In genomic region chr7:4830176-4830575, GRCh38 we compare ENCODE assay signal across 9 cellular contexts. TPM values are rescaled to one million over a fixed set of nuclear protein-coding genes. Genes with fewer than 3 reads are reported as not detected.
DNase-seq lines count a peak whose midpoint lies in the region; ATAC-seq and TF ChIP-seq lines count a peak whose summit lies in the region.
"Had no signal": no experiment of that assay in that cellular context is flagged by ENCODE, and none has a peak within 500 bp of the region (broad histone marks: within the 10 kb centered on the region; RNA-seq: fewer than 3 reads in every experiment).

No MANE protein-coding gene starts in this region.

- H3K4me3 ChIP-seq in thyroid gland (replicated peaks in 1 of 3) = no peak overlapping the region

- H3K36me3 ChIP-seq in thyroid gland = no peaks in the 10 kb centered on the region

- H3K9me3 ChIP-seq in thyroid gland = no peaks in the 10 kb centered on the region

- WGBS in thyroid gland, 2 donors = 52 to 64% methylated on average over 8 to 12 of the region's 14 CpGs

- no peaks in the 10 kb centered on the region for H3K27me3 ChIP-seq in thyroid gland

- H3K4me3 Mint-ChIP-seq in activated CD8-positive, alpha-beta T cell treated with anti-CD3 and anti-CD28 coated beads for 36 hours = no peak overlapping the region
- H3K4me3 Mint-ChIP-seq in naive thymus-derived CD8-positive, alpha-beta T cell = no peak overlapping the region

- ATAC-seq in Right ventricle myocardium inferior = peak; percentile 87
- ATAC-seq in activated CD8-positive, alpha-beta T cell treated with anti-CD3 and anti-CD28 coated beads for 36 hours = peak; percentile 94
- ATAC-seq in naive thymus-derived CD8-positive, alpha-beta T cell = peak; percentile 96 to 97
- no peak for ATAC-seq in GM18519 (IDR thresholded peaks at IDR 0.05; ENCODE audit: low FRiP score, unreplicated experiment)

- no peaks in the 10 kb centered on the region for H3K9me3 Mint-ChIP-seq in activated CD8-positive, alpha-beta T cell treated with anti-CD3 and anti-CD28 coated beads for 36 hours
- no peaks in the 10 kb centered on the region for H3K9me3 Mint-ChIP-seq in naive thymus-derived CD8-positive, alpha-beta T cell

- H3K27ac ChIP-seq in thyroid gland = no peak overlapping the region

- no peaks in the 10 kb centered on the region for H3K27me3 Mint-ChIP-seq in activated CD8-positive, alpha-beta T cell treated with anti-CD3 and anti-CD28 coated beads for 36 hours
- peaks cover 0 to 2% (median 0%) of the 10 kb centered on the region in 5 donors for H3K27me3 Mint-ChIP-seq in naive thymus-derived CD8-positive, alpha-beta T cell

- no peak overlapping the region for H3K27ac Mint-ChIP-seq in activated CD8-positive, alpha-beta T cell treated with anti-CD3 and anti-CD28 coated beads for 36 hours
- peak overlapping the region in 1 of 10 donors; percentile 60 for H3K27ac Mint-ChIP-seq in naive thymus-derived CD8-positive, alpha-beta T cell

- peaks cover 2% of the 10 kb centered on the region for H3K4me1 Mint-ChIP-seq in activated CD8-positive, alpha-beta T cell treated with anti-CD3 and anti-CD28 coated beads for 36 hours (ENCODE audit: low read depth)
- peaks cover 4 to 7% (median 4%) of the 10 kb centered on the region in 4 donors for H3K4me1 Mint-ChIP-seq in naive thymus-derived CD8-positive, alpha-beta T cell

- H3K4me1 ChIP-seq in thyroid gland = no peaks in the 10 kb centered on the region

- CTCF ChIA-PET in activated CD8-positive, alpha-beta T cell treated with anti-CD3 and anti-CD28 coated beads for 36 hours (lab: Charles Lee) = interaction anchor here (0.6 to 2.7 kb wide), 14 partner anchors 9 to 259 kb away, joined by 3 to 18 read pairs (median 3); partner anchors contain the start of gene RADIL

- TF ChIP-seq POLR2A in erythroblast (IDR thresholded peaks at IDR 0.05; ENCODE audit: low read length) (no peak), thyroid gland (IDR thresholded peaks at IDR 0.05) (no peak)

- intact Hi-C loops in Right ventricle myocardium inferior (cut with DNase I) (no loop called here), cardiac septum (cut with DNase I) (no loop called here), thyroid gland (cut with DNase I) (loop anchor here (5.0 kb wide), 1 partner anchor 257 kb away; no protein-coding TSS in a partner anchor)
- intact Hi-C loops in activated CD8-positive, alpha-beta T cell treated with anti-CD3 and anti-CD28 coated beads for 36 hours (cut with micrococcal nuclease) = no loop called here

- no peaks in the 10 kb centered on the region for H3K36me3 Mint-ChIP-seq in activated CD8-positive, alpha-beta T cell treated with anti-CD3 and anti-CD28 coated beads for 36 hours (ENCODE audit: low read depth)
- no peaks in the 10 kb centered on the region for H3K36me3 Mint-ChIP-seq in naive thymus-derived CD8-positive, alpha-beta T cell

- TF ChIP-seq CTCF in activated CD8-positive, alpha-beta T cell treated with anti-CD3 and anti-CD28 coated beads for 36 hours (IDR thresholded peaks at IDR 0.05) = peak; percentile 70
- peak; percentile 18 to 94 (median 79) for TF ChIP-seq CTCF in thyroid gland (IDR thresholded peaks at IDR 0.05)

- POLR2A ChIA-PET in activated CD8-positive, alpha-beta T cell treated with anti-CD3 and anti-CD28 coated beads for 36 hours (lab: Charles Lee) = no interaction called here
- POLR2A ChIA-PET in naive thymus-derived CD8-positive, alpha-beta T cell (lab: Charles Lee) = interaction anchor here (0.6 kb wide), 1 partner anchor 343 kb away, joined by 3 read pairs; no protein-coding TSS in a partner anchor

- no peak for DNase-seq in Right ventricle myocardium inferior (ENCODE audit: missing footprints)
- DNase-seq in cardiac septum (ENCODE audit: low spot score) = no peak
- DNase-seq in NCI-H2029 treated with DMSO at 0.1 percent for 48 hours (lab: John Stamatoyannopoulos, UW) = peak; percentile 32
- peak; percentile 78 for DNase-seq in activated CD8-positive, alpha-beta T cell treated with anti-CD3 and anti-CD28 coated beads for 36 hours
- peak; percentile 80 for DNase-seq in erythroblast (lab: John Stamatoyannopoulos, UW)
- peak; percentile 30 to 80 (median 60) for DNase-seq in naive thymus-derived CD8-positive, alpha-beta T cell
- peak; percentile 69 to 79 for DNase-seq in thyroid gland

RNA-seq across cellular contexts. Expression of gene PAPOLB, which starts 31.7 kb away (rescaled TPM):
- total RNA-seq in Right ventricle myocardium inferior = 0.08 TPM
- total RNA-seq in cardiac septum = 0.05 TPM
- total RNA-seq in activated CD8-positive, alpha-beta T cell treated with anti-CD3 and anti-CD28 coated beads for 36 hours = not detected
- not detected for total RNA-seq in naive thymus-derived CD8-positive, alpha-beta T cell
- not detected for polyA plus RNA-seq in naive thymus-derived CD8-positive, alpha-beta T cell
- total RNA-seq in thyroid gland = 1 to 10 TPM in 1 of 4 donors, under 1 TPM in 3; 0.22 to 1.4 (median 0.37) TPM
- total RNA-seq: mononuclear cell had no signal

RNA-seq across cellular contexts. Expression of gene RADIL, which starts 53.3 kb away (rescaled TPM):
- 3.9 TPM for total RNA-seq in Right ventricle myocardium inferior
- total RNA-seq in cardiac septum = 2.5 TPM
- under 1 TPM; 0.65 to 0.77 TPM for total RNA-seq in activated CD8-positive, alpha-beta T cell treated with anti-CD3 and anti-CD28 coated beads for 36 hours
- total RNA-seq in naive thymus-derived CD8-positive, alpha-beta T cell = under 1 TPM in 1 of 2 experiments, not detected in 1; 0.18 TPM
- polyA plus RNA-seq in naive thymus-derived CD8-positive, alpha-beta T cell = under 1 TPM in 2 of 3 donors, not detected in 1; 0.02 to 0.07 TPM
- total RNA-seq in thyroid gland = 10 to 100 TPM in 1 of 4 donors, 1 to 10 TPM in 3; 4.9 to 11.1 (median 7.1) TPM
- total RNA-seq: mononuclear cell had no signal

RNA-seq across cellular contexts. Expression of gene AP5Z1, which starts 54.8 kb away (rescaled TPM):
- total RNA-seq in Right ventricle myocardium inferior (14.4 TPM), cardiac septum (15.9 TPM), thyroid gland (10 to 100 TPM; 19.7 to 35.4 (median 25.4) TPM)
- total RNA-seq in activated CD8-positive, alpha-beta T cell treated with anti-CD3 and anti-CD28 coated beads for 36 hours = 10 to 100 TPM; 21.2 to 21.3 TPM
- total RNA-seq in naive thymus-derived CD8-positive, alpha-beta T cell = 100 to 1,000 TPM; 109 to 111 TPM
- polyA plus RNA-seq in naive thymus-derived CD8-positive, alpha-beta T cell = 10 to 100 TPM; 25.2 to 44.1 (median 34.1) TPM

Comparison
In these comparisons a context has a peak if more than half of its experiments do, and no peak if none do; other contexts are left out.
1. DNase-seq: peak in NCI-H2029 treated with DMSO at 0.1 percent for 48 hours (single experiment), activated CD8-positive, alpha-beta T cell treated with anti-CD3 and anti-CD28 coated beads for 36 hours (single experiment), erythroblast (2 of 2), naive thymus-derived CD8-positive, alpha-beta T cell (10 of 10) and thyroid gland (2 of 2); none in Right ventricle myocardium inferior (single experiment) and cardiac septum (single experiment).